In genomic region chr20:47348539-47349142, GRCh38 we compare ENCODE assay signal across 11 cellular contexts. TPM values are rescaled to one million over a fixed set of nuclear protein-coding genes. Genes with fewer than 3 reads are reported as not detected.
DNase-seq lines count a peak whose midpoint lies in the region; ATAC-seq and TF ChIP-seq lines count a peak whose summit lies in the region.
"Had no signal": no experiment of that assay in that cellular context is flagged by ENCODE, and none has a peak within 500 bp of the region (broad histone marks: within the 10 kb centered on the region; RNA-seq: fewer than 3 reads in every experiment).

No MANE protein-coding gene starts in this region.

- DNase-seq in left ventricle myocardium inferior = no peak
- no peak for DNase-seq in prostate gland (ENCODE audit: low spot score)
- no peak for DNase-seq in SHP77 treated with DMSO at 0.1 percent for 48 hours (lab: John Stamatoyannopoulos, UW)
- DNase-seq in COLO829 (ENCODE audit: low spot score) = no peak
- DNase-seq in activated naive CD8-positive, alpha-beta T cell treated with anti-CD3 and anti-CD28 coated beads for 36 hours = no peak
- DNase-seq: activated CD4-positive, alpha-beta T cell treated with anti-CD3 and anti-CD28 coated beads for 4 hours; CD4-positive, alpha-beta memory T cell; left colon had no signal

- no peak for TF ChIP-seq POLR2A in prostate gland (IDR thresholded peaks at IDR 0.05)

- H3K36me3 ChIP-seq in ES-I3 (ENCODE audit: insufficient read depth, low read length) (peaks cover 6% of the 10 kb centered on the region; the same call in 1 of the 2 replicates), SU-DHL-6 (ENCODE audit: low read length) (peaks cover 17% of the 10 kb centered on the region; the same call in 1 of the 2 replicates), left ventricle myocardium inferior (peaks cover 20% of the 10 kb centered on the region), prostate gland (no peaks in the 10 kb centered on the region)

- H3K27ac Mint-ChIP-seq in activated naive CD8-positive, alpha-beta T cell treated with anti-CD3 and anti-CD28 coated beads for 36 hours = no peak overlapping the region

- H3K27ac ChIP-seq in SU-DHL-6 (ENCODE audit: low read depth, low read length) = peak overlapping the region; percentile 93
- peak overlapping the region; percentile 100 for H3K27ac ChIP-seq in left ventricle myocardium inferior (replicated peaks)
- H3K27ac ChIP-seq in prostate gland = peak overlapping the region; percentile 74 to 99

- 47% methylated on average over 8 of the region's 8 CpGs for WGBS in prostate gland

- H3K9me3 Mint-ChIP-seq in activated naive CD8-positive, alpha-beta T cell treated with anti-CD3 and anti-CD28 coated beads for 36 hours = no peaks in the 10 kb centered on the region
- H3K9me3 Mint-ChIP-seq: CD4-positive, alpha-beta memory T cell had no signal

- H3K79me2 ChIP-seq in SU-DHL-6 (ENCODE audit: insufficient read depth, low read length) = peaks cover 98% of the 10 kb centered on the region

- intact Hi-C loops in left ventricle myocardium inferior (cut with micrococcal nuclease) = no loop called here
- intact Hi-C loops in prostate gland (cut with DNase I) = no loop called here

- TF ChIP-seq CTCF in SU-DHL-6 (IDR thresholded peaks at IDR 0.05; ENCODE audit: insufficient read depth, low read length, poor library complexity, severe bottlenecking) (no peak), left ventricle myocardium inferior (IDR thresholded peaks at IDR 0.05; ENCODE audit: borderline replicate concordance) (no peak), prostate gland (IDR thresholded peaks at IDR 0.05) (no peak)

- no peaks in the 10 kb centered on the region for H3K27me3 Mint-ChIP-seq in activated naive CD8-positive, alpha-beta T cell treated with anti-CD3 and anti-CD28 coated beads for 36 hours
- H3K27me3 Mint-ChIP-seq: CD4-positive, alpha-beta memory T cell had no signal

- H3K4me3 Mint-ChIP-seq in activated naive CD8-positive, alpha-beta T cell treated with anti-CD3 and anti-CD28 coated beads for 36 hours = no peak overlapping the region

- peaks cover 22% of the 10 kb centered on the region for H3F3A ChIP-seq in SU-DHL-6 (ENCODE audit: insufficient read depth)

- no peak overlapping the region for H2AFZ ChIP-seq in SU-DHL-6 (ENCODE audit: low read depth, low read length, severe bottlenecking)

- no peaks in the 10 kb centered on the region for H3K27me3 ChIP-seq in SU-DHL-6 (ENCODE audit: low read length)
- H3K27me3 ChIP-seq in left ventricle myocardium inferior (ENCODE audit: low read depth) = no peaks in the 10 kb centered on the region
- H3K27me3 ChIP-seq in prostate gland (replicated peaks; ENCODE audit: insufficient read depth) = no peaks in the 10 kb centered on the region

- peaks cover 30% of the 10 kb centered on the region for H3K4me1 Mint-ChIP-seq in activated naive CD8-positive, alpha-beta T cell treated with anti-CD3 and anti-CD28 coated beads for 36 hours

- H3K4me1 ChIP-seq in ES-I3 (ENCODE audit: insufficient read depth, low read length) (peaks cover 70% of the 10 kb centered on the region), left ventricle myocardium inferior (peaks cover 79% of the 10 kb centered on the region), prostate gland (replicated peaks) (peaks cover 21% of the 10 kb centered on the region)

- H3K4me3 ChIP-seq in SU-DHL-6 (ENCODE audit: insufficient read depth, low read length, poor library complexity, severe bottlenecking) (no peak overlapping the region), left ventricle myocardium inferior (peak overlapping the region; percentile 55), prostate gland (no peak overlapping the region)

- H3K9me2 ChIP-seq in SU-DHL-6 (replicated peaks; ENCODE audit: insufficient read depth, low read length) = no peaks in the 10 kb centered on the region

- H3K36me3 Mint-ChIP-seq in activated naive CD8-positive, alpha-beta T cell treated with anti-CD3 and anti-CD28 coated beads for 36 hours = peaks cover 31% of the 10 kb centered on the region

- 0 out of 2 replicates have a peak overlapping the region, but pooled peaks have one; percentile 1 for H3K9ac ChIP-seq in ES-I3 (ENCODE audit: low read depth, low read length)
- peak overlapping the region; percentile 82 for H3K9ac ChIP-seq in SU-DHL-6 (ENCODE audit: low read length)

- no peak for ATAC-seq in HG03378 (IDR thresholded peaks at IDR 0.05; ENCODE audit: unreplicated experiment)
- ATAC-seq: left colon had no signal

- H4K20me1 ChIP-seq in SU-DHL-6 (ENCODE audit: low read depth, low read length) = no peaks in the 10 kb centered on the region

- H3K4me2 ChIP-seq in SU-DHL-6 (ENCODE audit: low read depth, low read length, poor library complexity, severe bottlenecking) = peak overlapping the region; percentile 98

- H3K9me3 ChIP-seq in ES-I3 (ENCODE audit: control insufficient read depth, insufficient read depth, low read length) = no peaks in the 10 kb centered on the region
- H3K9me3 ChIP-seq in SU-DHL-6 (ENCODE audit: insufficient read depth, low read length) = no peaks in the 10 kb centered on the region
- H3K9me3 ChIP-seq in left ventricle myocardium inferior (replicated peaks) = no peaks in the 10 kb centered on the region
- H3K9me3 ChIP-seq in prostate gland = no peaks in the 10 kb centered on the region

RNA-seq across cellular contexts. Expression of gene ZMYND8, which starts 7.9 kb away (rescaled TPM):
- 37.9 TPM for total RNA-seq in left ventricle myocardium inferior
- 10 to 100 TPM; 19.9 to 70.9 TPM for total RNA-seq in prostate gland
- total RNA-seq in activated naive CD8-positive, alpha-beta T cell treated with anti-CD3 and anti-CD28 coated beads for 36 hours = 10 to 100 TPM; 28.8 to 29.8 TPM
